ENCODE assay signal across 12 cellular contexts in the genomic region with DNA sequence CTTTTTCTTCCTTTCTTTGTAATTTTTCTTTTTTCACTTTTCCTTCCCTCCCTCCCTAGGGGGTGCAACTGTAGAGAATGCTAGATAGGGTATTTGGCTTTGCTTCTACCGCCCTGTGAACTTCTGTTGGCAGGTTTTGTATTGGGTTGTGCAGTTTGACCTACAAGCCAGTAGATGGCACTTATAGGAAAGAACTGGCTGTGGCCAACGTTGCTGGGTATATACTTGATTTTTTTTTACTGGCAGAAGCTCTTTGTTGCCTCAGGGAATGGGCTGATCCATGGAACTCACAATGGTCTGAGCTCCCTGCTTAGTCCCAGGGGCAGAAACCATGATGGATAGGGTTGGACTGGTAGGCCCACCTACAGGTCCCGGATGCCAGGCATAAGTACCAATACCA.
DNase-seq lines count a peak whose midpoint lies in the region; ATAC-seq, FAIRE-seq and TF ChIP-seq lines count a peak whose summit lies in the region.
"Had no signal": no experiment of that assay in that cellular context is flagged by ENCODE, and none has a peak within 500 bp of the region (broad histone marks: within the 10 kb centered on the region; RNA-seq: fewer than 3 reads in every experiment).

No MANE protein-coding gene starts in this region.

- FAIRE-seq in pancreas (lab: Jason Lieb, UNC): no peak

- H3K27me3 ChIP-seq in DND-41 (ENCODE audit: insufficient read depth, low read length, poor library complexity) (no peaks in the 10 kb centered on the region), Karpas-422 (ENCODE audit: low read length) (no peaks in the 10 kb centered on the region), pancreas (no peaks in the 10 kb centered on the region)
- H3K27me3 ChIP-seq: MG63 had no signal

- ATAC-seq in DND-41 (ENCODE audit: insufficient read depth, low read depth) (no peak), HG03280 (IDR thresholded peaks at IDR 0.05; ENCODE audit: unreplicated experiment) (no peak), pancreas (no peak)

- WGBS in pancreas, 2 donors: 46 to 51% methylated on average over 3 of the region's 3 CpGs

- H3K9me3 ChIP-seq in DND-41 (ENCODE audit: insufficient read depth, low read length, severe bottlenecking): no peaks in the 10 kb centered on the region
- peaks cover 55% of the 10 kb centered on the region for H3K9me3 ChIP-seq in Karpas-422 (ENCODE audit: low read length)
- no peaks in the 10 kb centered on the region for H3K9me3 ChIP-seq in pancreas
- H3K9me3 ChIP-seq: MG63 had no signal

- H3K4me1 ChIP-seq in DND-41 (ENCODE audit: insufficient read depth, low read length) (no peaks in the 10 kb centered on the region), Karpas-422 (ENCODE audit: low read length) (no peaks in the 10 kb centered on the region), pancreas (no peaks in the 10 kb centered on the region)

- DNase-seq in DND-41 (no peak), Karpas-422 (peak; percentile 65), RKO (ENCODE audit: low spot score) (peak; percentile 20), islet precursor cell (peak; percentile 67), NCI-H1092 (lab: John Stamatoyannopoulos, UW) (no peak), pancreas (no peak), mesothelial cell of epicardium (ENCODE audit: low spot score in 2 of 2, unreplicated experiment in 2 of 2) (no peak)
- DNase-seq: activated B cell treated with CpG ODN at 0.5 μM for 24 hours, HCEC 1CT, MG63, occipital lobe had no signal

- H3K9ac ChIP-seq in DND-41 (ENCODE audit: low read depth, low read length) (no peak overlapping the region), Karpas-422 (ENCODE audit: low read length) (no peak overlapping the region)

- H3K4me3 ChIP-seq in DND-41 (ENCODE audit: low read depth in 1 of 2, low read length in 2 of 2) (no peak overlapping the region), Karpas-422 (ENCODE audit: low read length) (no peak overlapping the region), pancreas (no peak overlapping the region)
- H3K4me3 ChIP-seq: MG63 had no signal

- H3K27ac Mint-ChIP-seq in mesothelial cell of epicardium: no peak overlapping the region
- H3K27ac Mint-ChIP-seq: activated B cell treated with CpG ODN at 0.5 μM for 24 hours had no signal

- H3K9me2 ChIP-seq in Karpas-422 (replicated peaks; ENCODE audit: insufficient read depth, low read length): no peaks in the 10 kb centered on the region

- H4K20me1 ChIP-seq in DND-41 (ENCODE audit: insufficient read depth, low read length): no peaks in the 10 kb centered on the region; the same call in 1 of the 2 replicates
- no peaks in the 10 kb centered on the region for H4K20me1 ChIP-seq in Karpas-422 (ENCODE audit: insufficient read depth, low read depth, low read length)

- intact Hi-C loops in pancreas (cut with DNase I): no loop called here

- H3K9me3 Mint-ChIP-seq in mesothelial cell of epicardium: peaks cover 18% of the 10 kb centered on the region

- H3K79me2 ChIP-seq in DND-41 (ENCODE audit: insufficient read depth, low read length): no peaks in the 10 kb centered on the region
- no peaks in the 10 kb centered on the region for H3K79me2 ChIP-seq in Karpas-422 (ENCODE audit: low read length)

- H3K36me3 ChIP-seq in DND-41 (ENCODE audit: insufficient read depth, low read length): no peaks in the 10 kb centered on the region
- no peaks in the 10 kb centered on the region for H3K36me3 ChIP-seq in Karpas-422 (ENCODE audit: insufficient read depth, low read length)
- no peaks in the 10 kb centered on the region for H3K36me3 ChIP-seq in pancreas
- H3K36me3 ChIP-seq: MG63 had no signal

- H3K27me3 Mint-ChIP-seq in mesothelial cell of epicardium (ENCODE audit: low read depth): no peaks in the 10 kb centered on the region
- H3K27me3 Mint-ChIP-seq: activated B cell treated with CpG ODN at 0.5 μM for 24 hours had no signal

- H3K27ac ChIP-seq in DND-41 (ENCODE audit: low read length): no peak overlapping the region
- no peak overlapping the region for H3K27ac ChIP-seq in Karpas-422 (ENCODE audit: low read length)
- H3K27ac ChIP-seq in pancreas: no peak overlapping the region

- no peak overlapping the region for H3K4me3 Mint-ChIP-seq in mesothelial cell of epicardium
- H3K4me3 Mint-ChIP-seq: activated B cell treated with CpG ODN at 0.5 μM for 24 hours had no signal

- H2AFZ ChIP-seq in DND-41 (ENCODE audit: low read depth, low read length) (no peak overlapping the region), Karpas-422 (ENCODE audit: low read length) (no peak overlapping the region)

- TF ChIP-seq CTCF in DND-41 (IDR thresholded peaks at IDR 0.05; ENCODE audit: borderline replicate concordance, extremely low read depth, low read length, poor library complexity, severe bottlenecking) (peak; percentile 23), pancreas (IDR thresholded peaks at IDR 0.05) (no peak), mesothelial cell of epicardium (IDR thresholded peaks at IDR 0.05; ENCODE audit: unreplicated experiment) (no peak)

- H3K36me3 Mint-ChIP-seq in mesothelial cell of epicardium: no peaks in the 10 kb centered on the region

- H3K4me1 Mint-ChIP-seq in mesothelial cell of epicardium: no peaks in the 10 kb centered on the region
- H3K4me1 Mint-ChIP-seq: activated B cell treated with CpG ODN at 0.5 μM for 24 hours had no signal

- H3K4me2 ChIP-seq in DND-41 (ENCODE audit: insufficient read depth, low read length) (no peak overlapping the region), Karpas-422 (ENCODE audit: low read depth, low read length, poor library complexity, severe bottlenecking) (no peak overlapping the region)

Comparison
In these comparisons a context has a peak if more than half of its experiments do, and no peak if none do; other contexts are left out.
1. DNase-seq: peak in Karpas-422 (single experiment), RKO (single experiment) and islet precursor cell (single experiment); none in DND-41 (single experiment), NCI-H1092 (single experiment), pancreas (0 of 6) and mesothelial cell of epicardium (0 of 2).